In the genomic region with DNA sequence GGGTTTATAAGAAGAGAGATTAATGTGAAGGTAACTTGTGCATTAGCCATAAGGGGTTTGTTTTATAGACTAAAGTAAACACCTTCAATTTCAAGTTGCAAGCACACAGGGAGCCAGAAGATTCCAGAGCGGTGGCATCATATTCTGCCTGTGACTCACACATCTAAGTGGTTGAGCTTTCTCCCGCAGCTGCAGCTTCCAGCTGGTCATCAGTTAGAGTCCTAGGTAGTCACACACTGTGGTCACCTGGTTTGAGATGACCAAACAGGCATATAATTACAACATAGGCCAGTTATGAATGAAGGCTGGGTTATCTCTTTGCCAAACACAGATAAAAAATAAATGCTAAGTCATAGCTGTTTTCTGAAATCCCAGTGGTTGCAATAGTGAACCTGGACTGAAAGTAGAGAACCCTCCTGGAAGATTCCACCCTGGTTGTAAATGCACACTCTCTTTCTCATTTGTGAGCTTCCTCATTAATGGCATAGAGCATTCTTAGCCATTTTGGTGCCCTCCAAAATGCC, we compare ENCODE assay signal across 1 cellular context.
TF ChIP-seq lines count a peak whose summit lies in the region.

No MANE protein-coding gene starts in this region.

TF ChIP-seq in HEK293, 187 proteins besides CTCF, POLR2A, EP300 and RAD21 (continued from another document):
- TF ChIP-seq, protein P1, sequence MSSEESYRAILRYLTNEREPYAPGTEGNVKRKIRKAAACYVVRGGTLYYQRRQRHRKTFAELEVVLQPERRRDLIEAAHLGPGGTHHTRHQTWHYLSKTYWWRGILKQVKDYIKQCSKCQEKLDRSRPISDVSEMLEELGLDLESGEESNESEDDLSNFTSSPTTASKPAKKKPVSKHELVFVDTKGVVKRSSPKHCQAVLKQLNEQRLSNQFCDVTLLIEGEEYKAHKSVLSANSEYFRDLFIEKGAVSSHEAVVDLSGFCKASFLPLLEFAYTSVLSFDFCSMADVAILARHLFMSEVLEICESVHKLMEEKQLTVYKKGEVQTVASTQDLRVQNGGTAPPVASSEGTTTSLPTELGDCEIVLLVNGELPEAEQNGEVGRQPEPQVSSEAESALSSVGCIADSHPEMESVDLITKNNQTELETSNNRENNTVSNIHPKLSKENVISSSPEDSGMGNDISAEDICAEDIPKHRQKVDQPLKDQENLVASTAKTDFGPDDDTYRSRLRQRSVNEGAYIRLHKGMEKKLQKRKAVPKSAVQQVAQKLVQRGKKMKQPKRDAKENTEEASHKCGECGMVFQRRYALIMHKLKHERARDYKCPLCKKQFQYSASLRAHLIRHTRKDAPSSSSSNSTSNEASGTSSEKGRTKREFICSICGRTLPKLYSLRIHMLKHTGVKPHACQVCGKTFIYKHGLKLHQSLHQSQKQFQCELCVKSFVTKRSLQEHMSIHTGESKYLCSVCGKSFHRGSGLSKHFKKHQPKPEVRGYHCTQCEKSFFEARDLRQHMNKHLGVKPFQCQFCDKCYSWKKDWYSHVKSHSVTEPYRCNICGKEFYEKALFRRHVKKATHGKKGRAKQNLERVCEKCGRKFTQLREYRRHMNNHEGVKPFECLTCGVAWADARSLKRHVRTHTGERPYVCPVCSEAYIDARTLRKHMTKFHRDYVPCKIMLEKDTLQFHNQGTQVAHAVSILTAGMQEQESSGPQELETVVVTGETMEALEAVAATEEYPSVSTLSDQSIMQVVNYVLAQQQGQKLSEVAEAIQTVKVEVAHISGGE (tag by site-specific recombination; conservative IDR thresholded peaks at IDR 0.05; ENCODE audit: low read depth): no peak
- 0 out of 2 replicates have a peak, but pooled peaks have one; percentile 22 for TF ChIP-seq SP3 (tag by site-specific recombination; IDR thresholded peaks at IDR 0.05)
- peak; percentile 99 for TF ChIP-seq ZNF660 (tag by site-specific recombination; IDR thresholded peaks at IDR 0.05)
- peak; percentile 93; the same call in 1 of the 2 replicates for TF ChIP-seq ZNF184 (tag by site-specific recombination; IDR thresholded peaks at IDR 0.05)
- TF ChIP-seq ZNF2 (tag by site-specific recombination; IDR thresholded peaks at IDR 0.05): 0 out of 2 replicates have a peak, but pooled peaks have one; percentile 10
- 0 out of 2 replicates have a peak, but pooled peaks have one; percentile 16 for TF ChIP-seq FEZF1 (tag by site-specific recombination; IDR thresholded peaks at IDR 0.05)
- TF ChIP-seq GLIS1 (tag by site-specific recombination; IDR thresholded peaks at IDR 0.05): peak; percentile 90
- TF ChIP-seq ZBTB1 (tag by site-specific recombination; IDR thresholded peaks at IDR 0.05): 0 out of 2 replicates have a peak, but pooled peaks have one; percentile 54
- no peak for TF ChIP-seq GLIS2 (tag by site-specific recombination; IDR thresholded peaks at IDR 0.05)
- TF ChIP-seq, protein P2, sequence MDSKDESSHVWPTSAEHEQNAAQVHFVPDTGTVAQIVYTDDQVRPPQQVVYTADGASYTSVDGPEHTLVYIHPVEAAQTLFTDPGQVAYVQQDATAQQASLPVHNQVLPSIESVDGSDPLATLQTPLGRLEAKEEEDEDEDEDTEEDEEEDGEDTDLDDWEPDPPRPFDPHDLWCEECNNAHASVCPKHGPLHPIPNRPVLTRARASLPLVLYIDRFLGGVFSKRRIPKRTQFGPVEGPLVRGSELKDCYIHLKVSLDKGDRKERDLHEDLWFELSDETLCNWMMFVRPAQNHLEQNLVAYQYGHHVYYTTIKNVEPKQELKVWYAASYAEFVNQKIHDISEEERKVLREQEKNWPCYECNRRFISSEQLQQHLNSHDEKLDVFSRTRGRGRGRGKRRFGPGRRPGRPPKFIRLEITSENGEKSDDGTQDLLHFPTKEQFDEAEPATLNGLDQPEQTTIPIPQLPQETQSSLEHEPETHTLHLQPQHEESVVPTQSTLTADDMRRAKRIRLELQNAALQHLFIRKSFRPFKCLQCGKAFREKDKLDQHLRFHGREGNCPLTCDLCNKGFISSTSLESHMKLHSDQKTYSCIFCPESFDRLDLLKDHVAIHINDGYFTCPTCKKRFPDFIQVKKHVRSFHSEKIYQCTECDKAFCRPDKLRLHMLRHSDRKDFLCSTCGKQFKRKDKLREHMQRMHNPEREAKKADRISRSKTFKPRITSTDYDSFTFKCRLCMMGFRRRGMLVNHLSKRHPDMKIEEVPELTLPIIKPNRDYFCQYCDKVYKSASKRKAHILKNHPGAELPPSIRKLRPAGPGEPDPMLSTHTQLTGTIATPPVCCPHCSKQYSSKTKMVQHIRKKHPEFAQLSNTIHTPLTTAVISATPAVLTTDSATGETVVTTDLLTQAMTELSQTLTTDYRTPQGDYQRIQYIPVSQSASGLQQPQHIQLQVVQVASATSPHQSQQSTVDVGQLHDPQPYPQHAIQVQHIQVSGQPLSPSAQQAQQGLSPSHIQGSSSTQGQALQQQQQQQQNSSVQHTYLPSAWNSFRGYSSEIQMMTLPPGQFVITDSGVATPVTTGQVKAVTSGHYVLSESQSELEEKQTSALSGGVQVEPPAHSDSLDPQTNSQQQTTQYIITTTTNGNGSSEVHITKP (tag by site-specific recombination; IDR thresholded peaks at IDR 0.05): peak; percentile 74
- TF ChIP-seq ZNF561 (tag by site-specific recombination; IDR thresholded peaks at IDR 0.05; ENCODE audit: borderline replicate concordance): 0 out of 2 replicates have a peak, but pooled peaks have one; percentile 58
- TF ChIP-seq ZNF175 (tag by site-specific recombination; IDR thresholded peaks at IDR 0.05): no peak
- TF ChIP-seq SP7 (tag by site-specific recombination; IDR thresholded peaks at IDR 0.05): peak; percentile 85
- no peak for TF ChIP-seq MEIS1 (CRISPR knock-in tag; IDR thresholded peaks at IDR 0.05; ENCODE audit: borderline replicate concordance)
- TF ChIP-seq ZNF629 (tag by site-specific recombination; IDR thresholded peaks at IDR 0.05): peak; percentile 94
- peak; percentile 79 for TF ChIP-seq ZNF366 (tag by site-specific recombination; conservative IDR thresholded peaks at IDR 0.05)
- TF ChIP-seq, protein P3, sequence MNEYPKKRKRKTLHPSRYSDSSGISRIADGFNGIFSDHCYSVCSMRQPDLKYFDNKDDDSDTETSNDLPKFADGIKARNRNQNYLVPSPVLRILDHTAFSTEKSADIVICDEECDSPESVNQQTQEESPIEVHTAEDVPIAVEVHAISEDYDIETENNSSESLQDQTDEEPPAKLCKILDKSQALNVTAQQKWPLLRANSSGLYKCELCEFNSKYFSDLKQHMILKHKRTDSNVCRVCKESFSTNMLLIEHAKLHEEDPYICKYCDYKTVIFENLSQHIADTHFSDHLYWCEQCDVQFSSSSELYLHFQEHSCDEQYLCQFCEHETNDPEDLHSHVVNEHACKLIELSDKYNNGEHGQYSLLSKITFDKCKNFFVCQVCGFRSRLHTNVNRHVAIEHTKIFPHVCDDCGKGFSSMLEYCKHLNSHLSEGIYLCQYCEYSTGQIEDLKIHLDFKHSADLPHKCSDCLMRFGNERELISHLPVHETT (tag by site-specific recombination; IDR thresholded peaks at IDR 0.05): peak; percentile 80
- TF ChIP-seq KLF1 (tag by site-specific recombination; IDR thresholded peaks at IDR 0.05): no peak
- TF ChIP-seq ZNF335 (tag by site-specific recombination; conservative IDR thresholded peaks at IDR 0.05): peak; percentile 58
- TF ChIP-seq, protein P4, sequence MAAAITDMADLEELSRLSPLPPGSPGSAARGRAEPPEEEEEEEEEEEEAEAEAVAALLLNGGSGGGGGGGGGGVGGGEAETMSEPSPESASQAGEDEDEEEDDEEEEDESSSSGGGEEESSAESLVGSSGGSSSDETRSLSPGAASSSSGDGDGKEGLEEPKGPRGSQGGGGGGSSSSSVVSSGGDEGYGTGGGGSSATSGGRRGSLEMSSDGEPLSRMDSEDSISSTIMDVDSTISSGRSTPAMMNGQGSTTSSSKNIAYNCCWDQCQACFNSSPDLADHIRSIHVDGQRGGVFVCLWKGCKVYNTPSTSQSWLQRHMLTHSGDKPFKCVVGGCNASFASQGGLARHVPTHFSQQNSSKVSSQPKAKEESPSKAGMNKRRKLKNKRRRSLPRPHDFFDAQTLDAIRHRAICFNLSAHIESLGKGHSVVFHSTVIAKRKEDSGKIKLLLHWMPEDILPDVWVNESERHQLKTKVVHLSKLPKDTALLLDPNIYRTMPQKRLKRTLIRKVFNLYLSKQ (tag by site-specific recombination; IDR thresholded peaks at IDR 0.05; ENCODE audit: borderline replicate concordance): no peak
- TF ChIP-seq, protein P5, sequence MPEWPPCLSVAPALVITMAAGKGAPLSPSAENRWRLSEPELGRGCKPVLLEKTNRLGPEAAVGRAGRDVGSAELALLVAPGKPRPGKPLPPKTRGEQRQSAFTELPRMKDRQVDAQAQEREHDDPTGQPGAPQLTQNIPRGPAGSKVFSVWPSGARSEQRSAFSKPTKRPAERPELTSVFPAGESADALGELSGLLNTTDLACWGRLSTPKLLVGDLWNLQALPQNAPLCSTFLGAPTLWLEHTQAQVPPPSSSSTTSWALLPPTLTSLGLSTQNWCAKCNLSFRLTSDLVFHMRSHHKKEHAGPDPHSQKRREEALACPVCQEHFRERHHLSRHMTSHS (tag by site-specific recombination; IDR thresholded peaks at IDR 0.05): no peak
